In the genomic region with DNA sequence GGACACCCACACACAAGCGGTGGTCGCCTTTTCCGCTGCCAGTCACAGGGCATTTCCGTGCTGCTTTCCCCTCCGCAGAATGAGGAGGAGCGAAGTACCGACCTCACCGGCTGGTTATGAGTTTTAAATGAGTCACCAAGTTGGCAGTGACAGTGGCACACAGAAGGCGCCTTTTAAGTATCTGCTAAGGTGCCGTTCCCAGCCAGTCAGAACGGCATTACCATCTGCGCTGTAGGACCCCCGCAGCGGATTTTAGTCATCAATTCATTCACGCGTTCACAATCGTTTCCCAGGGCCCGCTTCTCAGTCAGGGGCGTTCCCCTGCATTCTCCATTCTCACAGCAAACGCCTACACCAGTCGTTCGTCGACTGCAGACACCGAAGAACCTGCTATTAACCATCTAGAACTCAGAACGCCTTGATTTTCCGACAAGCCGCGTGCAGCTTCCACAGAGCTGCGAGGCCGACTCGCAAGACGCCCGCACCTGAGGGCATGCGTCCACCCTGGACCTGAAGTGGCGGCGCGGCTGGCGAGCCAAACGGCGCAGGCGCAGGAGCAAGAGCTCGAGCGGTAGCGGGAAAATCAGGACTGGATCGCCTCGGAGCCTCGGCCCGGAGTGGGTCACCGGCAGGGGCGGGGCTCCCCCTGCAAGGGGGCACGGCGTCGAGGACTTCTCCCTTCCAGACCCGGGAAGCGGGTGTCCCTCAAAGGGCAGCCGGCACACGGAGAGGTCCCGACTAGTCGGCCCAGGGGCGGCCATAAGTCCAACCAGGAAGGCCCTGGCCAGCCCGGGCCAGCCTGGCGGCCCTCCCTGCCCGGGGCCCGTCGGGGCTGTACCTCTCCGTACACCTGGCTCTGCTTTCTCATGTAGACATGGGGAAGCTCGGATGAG, we compare ENCODE assay signal across 8 cellular contexts. TPM values are rescaled to one million over a fixed set of nuclear protein-coding genes. Genes with fewer than 3 reads are reported as not detected.
A peak's percentile ranks its signal among the peaks of the same experiment; 100 is the strongest.
DNase-seq lines count a peak whose midpoint lies in the region; ATAC-seq and TF ChIP-seq lines count a peak whose summit lies in the region.

No MANE protein-coding gene starts in this region.

- no peak for TF ChIP-seq CTCF in liver (IDR thresholded peaks at IDR 0.05; ENCODE audit: low read depth, low read length, missing input control)

- peak; percentile 41 for ATAC-seq in HG03457 (IDR thresholded peaks at IDR 0.05; ENCODE audit: unreplicated experiment)

- no peak for TF ChIP-seq RAD21 in liver (IDR thresholded peaks at IDR 0.05)

- under 1% methylated on average over 67 of the region's 67 CpGs for WGBS in liver

- peak overlapping the region; percentile 82 to 94 (median 87) for H3K27ac ChIP-seq in BLaER1 treated with 17β-estradiol and CSF1 and Interleukin-3, amounts not matched to agents 10 nM and 100 nM
- H3K27ac ChIP-seq in liver (ENCODE audit: low read depth in 1 of 2, low read length in 2 of 2) = peak overlapping the region; percentile 82 to 89

- peak overlapping the region; percentile 78 to 90 (median 86) for H3K9ac ChIP-seq in BLaER1 treated with 17β-estradiol and CSF1 and Interleukin-3, amounts not matched to agents 10 nM and 100 nM
- peak overlapping the region; percentile 73 to 84 for H3K9ac ChIP-seq in liver (ENCODE audit: low read depth in 1 of 2, low read length in 2 of 2)

- H3K9me3 ChIP-seq in BLaER1 treated with 17β-estradiol and CSF1 and Interleukin-3, amounts not matched to agents 10 nM and 100 nM (replicated peaks in 1 of 11) = peaks cover 0 to 7% (median 0%) of the 10 kb centered on the region in 11 experiments; a peak in 2 of 22 replicates
- no peaks in the 10 kb centered on the region for H3K9me3 ChIP-seq in liver (ENCODE audit: control insufficient read depth in 4 of 4, low read length in 3 of 4)

- peak overlapping the region; percentile 65 to 83 (median 70) for H3K4me3 ChIP-seq in BLaER1 treated with 17β-estradiol and CSF1 and Interleukin-3, amounts not matched to agents 10 nM and 100 nM
- H3K4me3 ChIP-seq in liver (ENCODE audit: low read depth in 1 of 3, low read length in 3 of 3) = peak overlapping the region; percentile 61 to 84 (median 84)

- peaks cover 31 to 85% (median 55%) of the 10 kb centered on the region in 10 experiments for H3K4me1 ChIP-seq in BLaER1 treated with 17β-estradiol and CSF1 and Interleukin-3, amounts not matched to agents 10 nM and 100 nM
- H3K4me1 ChIP-seq in liver (ENCODE audit: control insufficient read depth in 4 of 4, insufficient read depth in 4 of 4, low read length in 3 of 4) = peaks cover 3 to 20% (median 9%) of the 10 kb centered on the region in 4 donors

- DNase-seq in GM19240 (ENCODE audit: insufficient read length, low spot score) = peak; percentile 41
- DNase-seq in NCI-H526 (lab: John Stamatoyannopoulos, UW) = peak; percentile 91 to 96
- DNase-seq in activated CD4-positive, alpha-beta T cell treated with anti-CD3 and anti-CD28 coated beads, Interleukin-2, amount 50 U/mL, for 1 hour = peak; percentile 84
- peak; percentile 72 for DNase-seq in dedifferentiated amniotic fluid mesenchymal stem cell (ENCODE audit: extremely low spot score)
- DNase-seq in stimulated activated CD4-positive, alpha-beta T cell treated with anti-CD3 and anti-CD28 coated beads, Interleukin-2, amount 100 ng/mL, for 48 hours = peak; percentile 76

- peak overlapping the region; percentile 83 to 96 (median 92) for H3K4me2 ChIP-seq in BLaER1 treated with 17β-estradiol and CSF1 and Interleukin-3, amounts not matched to agents 10 nM and 100 nM

- peaks cover 0 to 21% (median 0%) of the 10 kb centered on the region in 11 experiments; a peak in 4 of 22 replicates for H4K20me1 ChIP-seq in BLaER1 treated with 17β-estradiol and CSF1 and Interleukin-3, amounts not matched to agents 10 nM and 100 nM

- peaks cover 0 to 6% (median 0%) of the 10 kb centered on the region in 11 experiments; a peak in 3 of 22 replicates for H3K36me3 ChIP-seq in BLaER1 treated with 17β-estradiol and CSF1 and Interleukin-3, amounts not matched to agents 10 nM and 100 nM
- no peaks in the 10 kb centered on the region for H3K36me3 ChIP-seq in liver (ENCODE audit: control insufficient read depth in 4 of 4, insufficient read depth in 3 of 4, low read depth in 1 of 4, low read length in 3 of 4)

- no peaks in the 10 kb centered on the region for H3K27me3 ChIP-seq in BLaER1 treated with 17β-estradiol and CSF1 and Interleukin-3, amounts not matched to agents 10 nM and 100 nM
- H3K27me3 ChIP-seq in liver (ENCODE audit: control insufficient read depth in 4 of 4, insufficient read depth in 4 of 4, low read length in 3 of 4) = no peaks in the 10 kb centered on the region

TF ChIP-seq in liver, 16 proteins besides CTCF, POLR2A, EP300 and RAD21:
- TF ChIP-seq FOXA1 (IDR thresholded peaks at IDR 0.05) (peak; percentile 8), GABPA (IDR thresholded peaks at IDR 0.05 in 1 of 2, conservative IDR thresholded peaks at IDR 0.05 in 1 of 2) (no peak), HNF4A (conservative IDR thresholded peaks at IDR 0.05) (peak in 1 of 2 donors; percentile 49), YY1 (IDR thresholded peaks at IDR 0.05) (peak; percentile 73), HNF4G (IDR thresholded peaks at IDR 0.05) (no peak), NR2F2 (IDR thresholded peaks at IDR 0.05) (no peak), JUND (IDR thresholded peaks at IDR 0.05) (peak in 1 of 2 donors; percentile 33), EGR1 (IDR thresholded peaks at IDR 0.05; ENCODE audit: low read depth in 2 of 2) (no peak), SP1 (IDR thresholded peaks at IDR 0.05) (no peak)
- TF ChIP-seq, protein P1, sequence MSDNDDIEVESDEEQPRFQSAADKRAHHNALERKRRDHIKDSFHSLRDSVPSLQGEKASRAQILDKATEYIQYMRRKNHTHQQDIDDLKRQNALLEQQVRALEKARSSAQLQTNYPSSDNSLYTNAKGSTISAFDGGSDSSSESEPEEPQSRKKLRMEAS (IDR thresholded peaks at IDR 0.05) = peak; percentile 95
- TF ChIP-seq, protein P2, sequence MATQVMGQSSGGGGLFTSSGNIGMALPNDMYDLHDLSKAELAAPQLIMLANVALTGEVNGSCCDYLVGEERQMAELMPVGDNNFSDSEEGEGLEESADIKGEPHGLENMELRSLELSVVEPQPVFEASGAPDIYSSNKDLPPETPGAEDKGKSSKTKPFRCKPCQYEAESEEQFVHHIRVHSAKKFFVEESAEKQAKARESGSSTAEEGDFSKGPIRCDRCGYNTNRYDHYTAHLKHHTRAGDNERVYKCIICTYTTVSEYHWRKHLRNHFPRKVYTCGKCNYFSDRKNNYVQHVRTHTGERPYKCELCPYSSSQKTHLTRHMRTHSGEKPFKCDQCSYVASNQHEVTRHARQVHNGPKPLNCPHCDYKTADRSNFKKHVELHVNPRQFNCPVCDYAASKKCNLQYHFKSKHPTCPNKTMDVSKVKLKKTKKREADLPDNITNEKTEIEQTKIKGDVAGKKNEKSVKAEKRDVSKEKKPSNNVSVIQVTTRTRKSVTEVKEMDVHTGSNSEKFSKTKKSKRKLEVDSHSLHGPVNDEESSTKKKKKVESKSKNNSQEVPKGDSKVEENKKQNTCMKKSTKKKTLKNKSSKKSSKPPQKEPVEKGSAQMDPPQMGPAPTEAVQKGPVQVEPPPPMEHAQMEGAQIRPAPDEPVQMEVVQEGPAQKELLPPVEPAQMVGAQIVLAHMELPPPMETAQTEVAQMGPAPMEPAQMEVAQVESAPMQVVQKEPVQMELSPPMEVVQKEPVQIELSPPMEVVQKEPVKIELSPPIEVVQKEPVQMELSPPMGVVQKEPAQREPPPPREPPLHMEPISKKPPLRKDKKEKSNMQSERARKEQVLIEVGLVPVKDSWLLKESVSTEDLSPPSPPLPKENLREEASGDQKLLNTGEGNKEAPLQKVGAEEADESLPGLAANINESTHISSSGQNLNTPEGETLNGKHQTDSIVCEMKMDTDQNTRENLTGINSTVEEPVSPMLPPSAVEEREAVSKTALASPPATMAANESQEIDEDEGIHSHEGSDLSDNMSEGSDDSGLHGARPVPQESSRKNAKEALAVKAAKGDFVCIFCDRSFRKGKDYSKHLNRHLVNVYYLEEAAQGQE (IDR thresholded peaks at IDR 0.05) = peak; percentile 32

RNA-seq across cellular contexts. Expression of a gene that starts 0.6 kb away (rescaled TPM):
- 1 to 10 TPM; 5.8 to 7.5 TPM for total RNA-seq in liver
- polyA plus RNA-seq in liver = 1 to 10 TPM; 3.2 to 8.2 TPM

Comparison
In these comparisons a context has a peak if more than half of its experiments do, and no peak if none do; other contexts are left out.
1. Peak in every context shown above with its lines: DNase-seq, ATAC-seq, H3K4me3 ChIP-seq and H3K27ac ChIP-seq.
2. DNase-seq: peak in every context shown above with its lines; median percentile 94 in NCI-H526; 84 in activated CD4-positive, alpha-beta T cell treated with anti-CD3 and anti-CD28 coated beads, Interleukin-2, amount 50 U/mL, for 1 hour; 76 in stimulated activated CD4-positive, alpha-beta T cell treated with anti-CD3 and anti-CD28 coated beads, Interleukin-2, amount 100 ng/mL, for 48 hours; 72 in dedifferentiated amniotic fluid mesenchymal stem cell; 41 in GM19240.